Comparison of ENCODE assay signal across 20 cellular contexts in genomic region chr1:152442291-152442690, GRCh38. TPM values are rescaled to one million over a fixed set of nuclear protein-coding genes. Genes with fewer than 3 reads are reported as not detected.
DNase-seq lines count a peak whose midpoint lies in the region; ATAC-seq and TF ChIP-seq lines count a peak whose summit lies in the region.
"Had no signal": no experiment of that assay in that cellular context is flagged by ENCODE, and none has a peak within 500 bp of the region (broad histone marks: within the 10 kb centered on the region; RNA-seq: fewer than 3 reads in every experiment).

No MANE protein-coding gene starts in this region.

- DNase-seq in mammary epithelial cell (no peak), MCF 10A (ENCODE audit: unreplicated experiment) (no peak), NCI-H226 (peak; percentile 36), fibroblast of pulmonary artery (ENCODE audit: low read depth) (peak; percentile 16), sciatic nerve (ENCODE audit: low spot score) (no peak), EL (no peak), NCI-H1105 (lab: John Stamatoyannopoulos, UW) (no peak)
- DNase-seq in effector CD8-positive, alpha-beta T cell (lab: John Stamatoyannopoulos, UW), result no peak
- DNase-seq: 8988T; BE2C; CD4-positive, CD25-positive, alpha-beta regulatory T cell; DMS153; Kasumi-1; NCI-H1092 treated with DMSO at 0.1 percent for 48 hours; NCI-H1694; NCI-H510A treated with DMSO at 0.1 percent for 48 hours; NCI-H774; SIG-M5 had no signal

- H3K27ac Mint-ChIP-seq in MCF 10A (ENCODE audit: low read depth, unreplicated experiment), result no peak overlapping the region

- no peak overlapping the region for H3K9ac ChIP-seq in mammary epithelial cell (ENCODE audit: insufficient read depth, low read length)

- H4K20me1 ChIP-seq in mammary epithelial cell (ENCODE audit: insufficient read depth, low read length), result no peaks in the 10 kb centered on the region

- POLR2A ChIA-PET in MCF 10A (lab: Yijun Ruan, JAX), result interaction anchor here (0.6 to 2.0 kb wide), 3 partner anchors 13 to 256 kb away, joined by 3 to 7 read pairs (median 3); no protein-coding TSS in a partner anchor

- BruUV-seq in mammary epithelial cell (replicated peaks; lab: Mats Ljungman, UMichigan) (no TSS peak), MCF 10A (replicated peaks; lab: Mats Ljungman, UMichigan) (no TSS peak)

- H3K36me3 ChIP-seq in mammary epithelial cell (ENCODE audit: insufficient read depth, low read length), result no peaks in the 10 kb centered on the region
- H3K36me3 ChIP-seq: BE2C had no signal

- intact Hi-C loops in mammary epithelial cell (cut with micrococcal nuclease) (loop anchor here (5.0 kb wide), 1 partner anchor 390 kb away; no protein-coding TSS in a partner anchor), MCF 10A (cut with micrococcal nuclease) (loop anchor here (5.0 kb wide), 2 partner anchors 300 to 390 kb away; no protein-coding TSS in a partner anchor), sciatic nerve (cut with DNase I) (loop anchor here (10.0 kb wide), 1 partner anchor 257 kb away; no protein-coding TSS in a partner anchor)

- H3K79me2 ChIP-seq in mammary epithelial cell (ENCODE audit: insufficient read depth, low read length), result no peaks in the 10 kb centered on the region

- peak overlapping the region; percentile 13 for H3K4me2 ChIP-seq in mammary epithelial cell (ENCODE audit: insufficient read depth, low read depth, low read length)

- H3K4me3 Mint-ChIP-seq in MCF 10A (ENCODE audit: unreplicated experiment), result no peak overlapping the region
- H3K4me3 Mint-ChIP-seq: CD4-positive, CD25-positive, alpha-beta regulatory T cell had no signal

- H2AFZ ChIP-seq in mammary epithelial cell (ENCODE audit: low read depth, low read length), result no peak overlapping the region

- WGBS in mammary epithelial cell (ENCODE audit: low coverage, missing lambda C conversion rate), result 85% methylated on average over 8 of the region's 8 CpGs

- ATAC-seq in sciatic nerve, result peak; percentile 87

- no peaks in the 10 kb centered on the region for H3K27me3 ChIP-seq in mammary epithelial cell (ENCODE audit: insufficient read depth, low read length)
- H3K27me3 ChIP-seq: BE2C had no signal

- H3K9me3 Mint-ChIP-seq in MCF 10A (ENCODE audit: unreplicated experiment), result no peaks in the 10 kb centered on the region
- H3K9me3 Mint-ChIP-seq: CD4-positive, CD25-positive, alpha-beta regulatory T cell had no signal

- H3K36me3 Mint-ChIP-seq in MCF 10A (ENCODE audit: insufficient read depth, unreplicated experiment), result peaks cover under 1% of the 10 kb centered on the region
- H3K36me3 Mint-ChIP-seq: CD4-positive, CD25-positive, alpha-beta regulatory T cell had no signal

- CTCF ChIA-PET in mammary epithelial cell (lab: Charles Lee; ENCODE audit: low non-redundant PET) (interaction anchor here (0.6 to 0.7 kb wide), 3 partner anchors 16 to 493 kb away, joined by 3 to 4 read pairs (median 3); no protein-coding TSS in a partner anchor), MCF 10A (lab: Yijun Ruan, JAX) (interaction anchor here (0.8 to 4.7 kb wide), 11 partner anchors 16 to 389 kb away, joined by 3 to 94 read pairs (median 10); no protein-coding TSS in a partner anchor)

- no peak overlapping the region for H3K4me3 ChIP-seq in mammary epithelial cell (replicated peaks in 1 of 3; ENCODE audit: insufficient read depth in 1 of 3, low read depth in 2 of 3, low read length in 3 of 3)
- H3K4me3 ChIP-seq in fibroblast of pulmonary artery (replicated peaks; ENCODE audit: low read depth, low read length), result no peak overlapping the region

- dilution Hi-C loops in mammary epithelial cell (cut with HindIII; ENCODE audit: low sequenced_read_pairs), result no loop called here

- H3K27me3 Mint-ChIP-seq in MCF 10A (ENCODE audit: insufficient read depth, unreplicated experiment), result no peaks in the 10 kb centered on the region

- H3K27ac ChIP-seq in mammary epithelial cell (ENCODE audit: insufficient read depth, low read depth, low read length), result no peak overlapping the region

- in situ Hi-C loops in mammary epithelial cell (cut with MboI; ENCODE audit: low sequenced_read_pairs in 2 of 2), result loop anchor here (5.0 to 10.0 kb wide), 4 partner anchors 47 to 307 kb away; no protein-coding TSS in a partner anchor

- H3K4me1 ChIP-seq in mammary epithelial cell (ENCODE audit: insufficient read depth, low read length), result peaks cover 20% of the 10 kb centered on the region
- H3K4me1 ChIP-seq: BE2C had no signal

- TF ChIP-seq CTCF in mammary epithelial cell (conservative IDR thresholded peaks at IDR 0.05 in 1 of 2, IDR thresholded peaks at IDR 0.05 in 1 of 2; ENCODE audit: extremely low read depth in 1 of 2, insufficient read depth in 1 of 2, low read depth in 1 of 2, low read length in 2 of 2) (no peak), MCF 10A (IDR thresholded peaks at IDR 0.05; ENCODE audit: unreplicated experiment) (no peak), fibroblast of pulmonary artery (IDR thresholded peaks at IDR 0.05; ENCODE audit: low read length, missing control alignments) (no peak)

- H3K4me1 Mint-ChIP-seq in MCF 10A (ENCODE audit: insufficient read depth, unreplicated experiment), result peaks cover 9% of the 10 kb centered on the region

- no peaks in the 10 kb centered on the region for H3K9me3 ChIP-seq in mammary epithelial cell (replicated peaks; ENCODE audit: insufficient read depth, low read length)
- H3K9me3 ChIP-seq: BE2C had no signal

RNA-seq across cellular contexts. Expression of gene CRNN, which starts 28.2 kb away (rescaled TPM):
- total RNA-seq in mammary epithelial cell, result not detected
- not detected for polyA plus RNA-seq in mammary epithelial cell
- polyA minus RNA-seq in mammary epithelial cell, result not detected
- total RNA-seq in MCF 10A (2022), result not detected in 2 replicates
- total RNA-seq in sciatic nerve, result not detected
- total RNA-seq: CD4-positive, CD25-positive, alpha-beta regulatory T cell; H1; OCI-LY7 had no signal
- polyA plus RNA-seq: CD4-positive, CD25-positive, alpha-beta regulatory T cell; H1 had no signal

Comparison
In these comparisons a context has a peak if more than half of its experiments do, and no peak if none do; other contexts are left out.
1. DNase-seq: peak in NCI-H226 (single experiment) and fibroblast of pulmonary artery (single experiment); none in mammary epithelial cell (single experiment), MCF 10A (single experiment), sciatic nerve (single experiment), EL (single experiment), effector CD8-positive, alpha-beta T cell (single experiment) and NCI-H1105 (single experiment).